27 cellular contexts compared by ENCODE assay signal in the genomic region with DNA sequence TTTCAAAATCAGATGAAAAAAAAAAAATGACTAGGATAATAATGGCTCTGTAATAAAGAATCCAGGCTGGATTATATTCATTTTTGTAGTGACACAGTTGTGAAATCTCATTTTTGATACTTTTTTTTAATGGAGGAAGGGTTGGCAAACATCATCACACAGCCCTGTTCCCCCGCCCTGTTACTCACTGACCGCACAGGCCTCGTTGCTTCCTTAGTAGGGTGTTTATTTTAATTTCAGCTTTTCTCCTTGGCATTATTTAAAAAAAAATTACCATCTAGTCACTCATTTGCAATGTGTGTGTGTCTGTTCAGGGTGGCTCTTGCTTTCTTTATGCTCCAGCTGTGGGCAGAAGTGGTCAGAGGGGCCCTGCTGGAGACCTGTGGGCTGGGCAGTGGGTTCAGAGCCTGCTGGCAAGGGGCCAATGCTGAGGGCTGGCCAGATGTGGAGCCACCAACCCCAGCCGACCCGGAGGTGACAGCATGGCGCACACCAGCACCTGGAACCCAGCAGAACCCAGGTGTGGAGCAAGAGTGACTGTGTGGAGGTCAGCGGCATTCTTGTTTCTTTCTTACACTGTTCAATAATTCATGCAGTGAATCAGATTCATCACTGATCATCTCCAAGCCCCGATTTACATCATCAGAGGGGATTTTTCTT. TPM values are rescaled to one million over a fixed set of nuclear protein-coding genes. Genes with fewer than 3 reads are reported as not detected.
DNase-seq lines count a peak whose midpoint lies in the region; ATAC-seq, FAIRE-seq and TF ChIP-seq lines count a peak whose summit lies in the region.
"Had no signal": no experiment of that assay in that cellular context is flagged by ENCODE, and none has a peak within 500 bp of the region (broad histone marks: within the 10 kb centered on the region; RNA-seq: fewer than 3 reads in every experiment).

No MANE protein-coding gene starts in this region.

- H3K27ac Mint-ChIP-seq in activated T-helper 2 cell treated with anti-CD3 and anti-CD28 coated beads, Interferon-gamma antibody, Interleukin-2, Interleukin-4, amounts not matched to agents 10 μg/mL and 5 μg/mL and 100 μg/mL, durations not matched to agents 14 hours and 24 hours and 36 hours: no peak overlapping the region
- H3K27ac Mint-ChIP-seq: B cell; CD8-positive, alpha-beta T cell; T-helper 1 cell treated with Interleukin-12 subunit alpha and Interleukin-12 subunit beta and Interleukin-4 antibody, amounts not matched to agents 30 μg/mL and 1 μg/mL, for 36 hours had no signal

- no peaks in the 10 kb centered on the region for H3K36me3 ChIP-seq in K562 (ENCODE audit: control insufficient read depth, insufficient read depth, low read length)

- no peak overlapping the region for H3K9ac ChIP-seq in K562 (ENCODE audit: insufficient read depth in 1 of 2, low read depth in 2 of 2, low read length in 2 of 2)
- H3K9ac ChIP-seq: GM23248 had no signal

- H3K9me3 ChIP-seq in K562 (replicated peaks; ENCODE audit: control insufficient read depth, insufficient read depth, low read depth, low read length): no peaks in the 10 kb centered on the region
- H3K9me3 ChIP-seq: A549, Caco-2 had no signal

- no peak for ATAC-seq in K562
- ATAC-seq: A549; CD8-positive, alpha-beta T cell had no signal

- H3K79me2 ChIP-seq in K562 (ENCODE audit: control insufficient read depth, insufficient read depth, low read length): no peaks in the 10 kb centered on the region

- H4K20me1 ChIP-seq in K562 (replicated peaks; ENCODE audit: control insufficient read depth, insufficient read depth, low read length): no peaks in the 10 kb centered on the region

- no peak overlapping the region for H3K4me3 ChIP-seq in K562
- H3K4me3 ChIP-seq: A549, GM23248 had no signal

- peaks cover 0 to 6% of the 10 kb centered on the region in 2 experiments; a peak in 2 of 5 replicates for H3K4me1 ChIP-seq in K562 (replicated peaks in 1 of 2; ENCODE audit: control insufficient read depth in 2 of 2, insufficient read depth in 2 of 2, low read length in 2 of 2)
- H3K4me1 ChIP-seq: A549, Caco-2 had no signal

- TF ChIP-seq POLR2A in K562 (conservative IDR thresholded peaks at IDR 0.05): no peak

- no peak overlapping the region for H3K4me3 Mint-ChIP-seq in activated T-helper 2 cell treated with anti-CD3 and anti-CD28 coated beads, Interferon-gamma antibody, Interleukin-2, Interleukin-4, amounts not matched to agents 10 μg/mL and 5 μg/mL and 100 μg/mL, durations not matched to agents 14 hours and 24 hours and 36 hours (ENCODE audit: low read depth)
- H3K4me3 Mint-ChIP-seq: B cell; CD8-positive, alpha-beta T cell; H9; T-helper 1 cell treated with Interleukin-12 subunit alpha and Interleukin-12 subunit beta and Interleukin-4 antibody, amounts not matched to agents 30 μg/mL and 1 μg/mL, for 36 hours had no signal

- 0% methylated on average over 8 of the region's 8 CpGs for WGBS in K562 (ENCODE audit: insufficient coverage, low coverage, missing lambda C conversion rate)

- DNase-seq in ELR (ENCODE audit: low read depth) (peak; percentile 20), HT1080 (ENCODE audit: low read depth) (peak; percentile 12), K562 (ENCODE audit: extremely low read depth in 1 of 4, low spot score in 3 of 4) (no peak), posterior vena cava (ENCODE audit: low spot score) (peak; percentile 74), kidney glomerular epithelial cell (lab: John Stamatoyannopoulos, UW) (no peak)
- no peak for DNase-seq in activated T-helper 2 cell treated with anti-CD3 and anti-CD28 coated beads, Interferon-gamma antibody, Interleukin-2, Interleukin-4, amounts not matched to agents 10 μg/mL and 5 μg/mL and 100 μg/mL, durations not matched to agents 14 hours and 24 hours and 36 hours (ENCODE audit: low spot score)
- no peak for DNase-seq in activated T-cell treated with anti-CD3 and anti-CD28 coated beads, Interleukin-2, amount 50 U/mL, for 48 hours
- DNase-seq: Caco-2; CD8-positive, alpha-beta T cell; DND-41; Kasumi-1; MV-4-11; NCI-H1105 treated with DMSO at 0.1 percent for 48 hours; NCI-H146; NCI-H1930; NCI-H2107; NCI-H524 treated with DMSO at 0.1 percent for 48 hours; NCI-H774; SHP77 had no signal

- POLR2A ChIA-PET in K562 (lab: Yijun Ruan, JAX): no interaction called here

- FAIRE-seq in K562 (lab: Jason Lieb, UNC): no peak
- FAIRE-seq: A549 had no signal

- peaks cover 36 to 63% of the 10 kb centered on the region in 2 experiments for H3K27me3 ChIP-seq in K562 (ENCODE audit: control insufficient read depth in 2 of 2, insufficient read depth in 2 of 2, low read length in 2 of 2)

- no peak for TF ChIP-seq CTCF in K562 (IDR thresholded peaks at IDR 0.05 in 2 of 3, conservative IDR thresholded peaks at IDR 0.05 in 1 of 3; ENCODE audit: insufficient read depth in 2 of 3, low read depth in 1 of 3, low read length in 3 of 3)

- H3K9me1 ChIP-seq in K562 (ENCODE audit: control insufficient read depth, insufficient read depth, low read length): no peaks in the 10 kb centered on the region

- no peaks in the 10 kb centered on the region for H3K27me3 Mint-ChIP-seq in activated T-helper 2 cell treated with anti-CD3 and anti-CD28 coated beads, Interferon-gamma antibody, Interleukin-2, Interleukin-4, amounts not matched to agents 10 μg/mL and 5 μg/mL and 100 μg/mL, durations not matched to agents 14 hours and 24 hours and 36 hours (ENCODE audit: low read depth)

- BruUV-seq in K562 (replicated peaks; lab: Mats Ljungman, UMichigan): no TSS peak

- no peak overlapping the region for H2AFZ ChIP-seq in K562 (ENCODE audit: low read depth, low read length)
- H2AFZ ChIP-seq: GM23248 had no signal

- TF ChIP-seq RAD21 in K562 (CRISPR knock-in tag; conservative IDR thresholded peaks at IDR 0.05 in 1 of 2, IDR thresholded peaks at IDR 0.05 in 1 of 2): no peak

- H3K4me2 ChIP-seq in K562 (ENCODE audit: insufficient read depth, low read length): no peak overlapping the region
- H3K4me2 ChIP-seq: A549 had no signal

- CTCF ChIA-PET in K562 (lab: Yijun Ruan, JAX; ENCODE audit: low intra/inter-chr PET ratio): no interaction called here

- in situ Hi-C loops in K562 (cut with MboI): no loop called here

- H3K4me1 Mint-ChIP-seq in activated T-helper 2 cell treated with anti-CD3 and anti-CD28 coated beads, Interferon-gamma antibody, Interleukin-2, Interleukin-4, amounts not matched to agents 10 μg/mL and 5 μg/mL and 100 μg/mL, durations not matched to agents 14 hours and 24 hours and 36 hours (ENCODE audit: low read depth): no peaks in the 10 kb centered on the region
- H3K4me1 Mint-ChIP-seq: B cell had no signal

- no peaks in the 10 kb centered on the region for H3K36me3 Mint-ChIP-seq in activated T-helper 2 cell treated with anti-CD3 and anti-CD28 coated beads, Interferon-gamma antibody, Interleukin-2, Interleukin-4, amounts not matched to agents 10 μg/mL and 5 μg/mL and 100 μg/mL, durations not matched to agents 14 hours and 24 hours and 36 hours (ENCODE audit: low read depth)
- H3K36me3 Mint-ChIP-seq: CD8-positive, alpha-beta T cell had no signal

- H3K27ac ChIP-seq in K562 (ENCODE audit: extremely low read depth, low read depth, low read length): no peak overlapping the region
- H3K27ac ChIP-seq: A549, C4-2B, GM23248, HL-60, RWPE1 had no signal

- H3K9me3 Mint-ChIP-seq in activated T-helper 2 cell treated with anti-CD3 and anti-CD28 coated beads, Interferon-gamma antibody, Interleukin-2, Interleukin-4, amounts not matched to agents 10 μg/mL and 5 μg/mL and 100 μg/mL, durations not matched to agents 14 hours and 24 hours and 36 hours: no peaks in the 10 kb centered on the region
- H3K9me3 Mint-ChIP-seq: CD8-positive, alpha-beta T cell; T-helper 1 cell treated with Interleukin-12 subunit alpha and Interleukin-12 subunit beta and Interleukin-4 antibody, amounts not matched to agents 30 μg/mL and 1 μg/mL, for 36 hours had no signal

- TF ChIP-seq EP300 in K562 (IDR thresholded peaks at IDR 0.05; ENCODE audit: low read length): no peak

- intact Hi-C loops in K562 (cut with micrococcal nuclease) (loop anchor here (10.0 kb wide), 1 partner anchor 88 kb away; no protein-coding TSS in a partner anchor), posterior vena cava (cut with DNase I) (no loop called here)
- intact Hi-C loops in activated T-helper 2 cell treated with anti-CD3 and anti-CD28 coated beads, Interferon-gamma antibody, Interleukin-2, Interleukin-4, amounts not matched to agents 10 μg/mL and 5 μg/mL and 100 μg/mL, durations not matched to agents 14 hours and 24 hours and 36 hours (cut with micrococcal nuclease): no loop called here

TF ChIP-seq in K562, 482 proteins besides CTCF, POLR2A, EP300 and RAD21:
- TF ChIP-seq NFIC (IDR thresholded peaks at IDR 0.05) (peak; percentile 55), PHB2 (IDR thresholded peaks at IDR 0.05; ENCODE audit: low read depth) (no peak)

RNA-seq across cellular contexts. Expression of gene ZSCAN20, which starts 44.6 kb away (rescaled TPM):
- total RNA-seq in HT1080 (2014; rRNA removed; shearing (Covaris generic)): 3.0 and 5.8 TPM in 2 replicates
- 1.9 and 2.2 TPM in 2 replicates for polyA plus RNA-seq in HT1080 (2015; cell fraction: cytosol; rRNA removed)
- polyA plus RNA-seq in HT1080 (2015; cell fraction: nucleus; rRNA removed): 6.1 and 7.5 TPM in 2 replicates
- total RNA-seq in K562 (2011; cell fraction: chromatin; rRNA removed; ENCODE audit: low replicate concordance): 3.8 and 4.1 TPM in 2 replicates
- total RNA-seq in K562 (2011; cell fraction: nucleolus; rRNA removed): 2.5 and 4.3 TPM in 2 replicates
- 2.8 and 2.9 TPM in 2 replicates for total RNA-seq in K562 (2011; cell fraction: nucleoplasm; rRNA removed)
- total RNA-seq in K562 (2014; rRNA removed) (2.2 and 2.5 TPM in 2 replicates), K562 (2014; rRNA removed; fragmentation: Illumina TruSeq; extraction: Trizol) (2.8 and 3.0 TPM in 2 replicates), K562 (2015; rRNA removed; fragmentation: Illumina TruSeq; extraction: Trizol) (3.3 and 3.6 TPM in 2 replicates), K562 (2021) (2.5 and 2.6 TPM in 2 replicates), posterior vena cava (1 to 10 TPM; 5.1 to 5.7 TPM)
- polyA plus RNA-seq in K562 (2011; rRNA removed) (0.80 and 1.7 TPM in 2 replicates), K562 (2014; fragmentation: Illumina TruSeq; extraction: Trizol) (2.0 TPM in 2 replicates), K562 (2014; fragmentation: Nextera tagmentation; extraction: Ambion mirVana) (under 1 TPM; 0.36 to 0.58 TPM), K562 (2014; rRNA removed) (1.4 and 1.8 TPM in 2 replicates)
- polyA plus RNA-seq in K562 (2011; cell fraction: cytosol; rRNA removed): 0.38 and 0.75 TPM in 2 replicates
- 1.0 and 1.9 TPM in 2 replicates for polyA plus RNA-seq in K562 (2011; cell fraction: nucleus; rRNA removed)
- 1.8 and 1.9 TPM in 2 replicates for polyA plus RNA-seq in K562 (2012)
- polyA minus RNA-seq in K562 (2011; rRNA and poly(A)+ RNA removed): 1.4 and 2.5 TPM in 2 replicates
- 0.76 and 1.6 TPM in 2 replicates for polyA minus RNA-seq in K562 (2011; cell fraction: cytosol; rRNA and poly(A)+ RNA removed)
- 2.4 and 2.6 TPM in 2 replicates for polyA minus RNA-seq in K562 (2011; cell fraction: nucleus; rRNA and poly(A)+ RNA removed)
- total RNA-seq in activated T-helper 2 cell treated with anti-CD3 and anti-CD28 coated beads, Interferon-gamma antibody, Interleukin-2, Interleukin-4, amounts not matched to agents 10 μg/mL and 5 μg/mL and 100 μg/mL, durations not matched to agents 14 hours and 24 hours and 36 hours: 2.6 and 4.1 TPM in 2 replicates

Comparison
In these comparisons a context has a peak if more than half of its experiments do, and no peak if none do; other contexts are left out.
1. DNase-seq: peak in ELR (single experiment), HT1080 (single experiment) and posterior vena cava (single experiment); none in K562 (0 of 4), activated T-helper 2 cell treated with anti-CD3 and anti-CD28 coated beads, Interferon-gamma antibody, Interleukin-2, Interleukin-4, amounts not matched to agents 10 μg/mL and 5 μg/mL and 100 μg/mL, durations not matched to agents 14 hours and 24 hours and 36 hours (single experiment), kidney glomerular epithelial cell (single experiment) and activated T-cell treated with anti-CD3 and anti-CD28 coated beads, Interleukin-2, amount 50 U/mL, for 48 hours (0 of 2).